Comparison of ENCODE assay signal across 1 cellular context in the genomic region with DNA sequence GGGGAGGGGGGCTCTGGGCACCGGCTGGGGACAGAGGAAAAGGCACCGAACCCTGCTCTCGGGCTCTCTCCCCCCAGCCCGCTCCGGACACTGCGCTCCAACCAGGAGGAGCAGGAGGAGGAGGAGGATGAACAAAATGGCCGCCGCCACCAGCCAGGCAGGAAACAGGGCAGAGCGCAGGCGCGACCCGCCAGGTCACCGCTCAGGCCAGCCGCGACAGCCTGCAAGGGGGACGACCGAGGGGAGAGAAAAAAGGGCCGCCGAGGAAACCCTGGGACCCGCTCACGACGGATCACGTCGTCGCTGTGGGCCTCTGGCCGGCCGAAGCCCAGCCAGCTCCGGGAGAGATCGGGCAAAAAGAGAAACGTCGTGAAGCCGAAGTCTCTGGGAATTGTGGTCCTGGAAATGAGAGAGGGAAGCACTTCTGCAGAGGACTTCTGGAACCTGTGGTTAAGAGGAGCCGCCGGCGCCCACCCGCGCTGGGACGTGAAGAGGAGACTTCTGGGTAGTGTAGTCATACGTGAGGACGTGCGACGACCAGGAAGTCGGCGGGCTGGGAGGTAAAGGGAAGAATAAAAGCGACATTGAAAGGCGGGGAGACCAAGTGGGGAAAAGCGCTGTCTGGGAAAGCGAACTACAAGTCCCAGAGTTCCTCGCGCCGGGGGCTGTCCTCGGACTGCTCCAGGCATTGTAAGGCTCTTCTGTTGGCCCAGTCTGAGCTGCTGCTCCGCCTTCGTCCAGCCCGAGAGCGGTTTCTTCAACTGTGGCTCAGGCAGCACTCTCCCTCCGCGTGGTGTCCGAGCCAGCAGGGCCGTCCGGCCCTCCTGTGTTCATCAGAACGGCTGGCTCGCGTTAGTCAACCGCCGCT.
TF ChIP-seq lines count a peak whose summit lies in the region.

Gene TIAL1 (minus strand): TSS at position 428 of the 868 bp plus-strand sequence. CDS start 499 bp downstream, outside the sequence.

TF ChIP-seq in HepG2, 621 proteins besides CTCF, POLR2A, EP300 and RAD21 (continued from another document and continues in another):
- TF ChIP-seq BHLHE40 (IDR thresholded peaks at IDR 0.05; ENCODE audit: low read length) (no peak), EHMT2 (IDR thresholded peaks at IDR 0.05; ENCODE audit: borderline replicate concordance, low read depth, low read length) (no peak), TAF1 (CRISPR knock-in tag; IDR thresholded peaks at IDR 0.05) (peak; percentile 82), ZNF703 (CRISPR knock-in tag; IDR thresholded peaks at IDR 0.05; ENCODE audit: borderline replicate concordance) (peak; percentile 19; the same call in 1 of the 2 replicates), ZNF264 (CRISPR knock-in tag; IDR thresholded peaks at IDR 0.05) (no peak), ERF (CRISPR knock-in tag; IDR thresholded peaks at IDR 0.05) (peak; percentile 75), ZNF652 (CRISPR knock-in tag; IDR thresholded peaks at IDR 0.05; ENCODE audit: borderline replicate concordance, low read depth) (no peak; the same call in 1 of the 2 replicates), ZFP36L1 (CRISPR knock-in tag; IDR thresholded peaks at IDR 0.05) (peak; percentile 93), ZUFSP (CRISPR knock-in tag; IDR thresholded peaks at IDR 0.05; ENCODE audit: borderline replicate concordance) (no peak), ATF3 (CRISPR knock-in tag; IDR thresholded peaks at IDR 0.05) (peak; percentile 33; the same call in 1 of the 2 replicates), ATF1 (CRISPR knock-in tag; IDR thresholded peaks at IDR 0.05) (peak; percentile 85), SKIL (CRISPR knock-in tag; IDR thresholded peaks at IDR 0.05; ENCODE audit: borderline replicate concordance) (no peak), ELF4 (CRISPR knock-in tag; IDR thresholded peaks at IDR 0.05; ENCODE audit: borderline replicate concordance) (peak; percentile 63; the same call in 1 of the 2 replicates), THAP11 (CRISPR knock-in tag; IDR thresholded peaks at IDR 0.05) (peak; percentile 99), SYNCRIP (IDR thresholded peaks at IDR 0.05; ENCODE audit: insufficient read depth, low read depth, low read length) (no peak), RBAK (CRISPR knock-in tag; IDR thresholded peaks at IDR 0.05) (no peak), RXRB (CRISPR knock-in tag; IDR thresholded peaks at IDR 0.05; ENCODE audit: borderline replicate concordance) (peak; percentile 50; the same call in 1 of the 2 replicates), RBFOX2 (IDR thresholded peaks at IDR 0.05; ENCODE audit: low read depth, low read length) (peak; percentile 83), ZNF17 (CRISPR knock-in tag; IDR thresholded peaks at IDR 0.05) (no peak; the same call in 1 of the 2 replicates), ZNF552 (CRISPR knock-in tag; IDR thresholded peaks at IDR 0.05; ENCODE audit: borderline replicate concordance) (no peak), ATM (IDR thresholded peaks at IDR 0.05; ENCODE audit: borderline replicate concordance) (no peak), ZNF501 (CRISPR knock-in tag; IDR thresholded peaks at IDR 0.05) (peak; percentile 86), SNAPC5 (CRISPR knock-in tag; IDR thresholded peaks at IDR 0.05; ENCODE audit: borderline replicate concordance) (no peak; the same call in 1 of the 2 replicates), ZNF709 (CRISPR knock-in tag; IDR thresholded peaks at IDR 0.05) (peak; percentile 60; the same call in 1 of the 2 replicates), ETS1 (CRISPR knock-in tag; IDR thresholded peaks at IDR 0.05) (no peak), ISX (CRISPR knock-in tag; conservative IDR thresholded peaks at IDR 0.05) (no peak), PREB (CRISPR knock-in tag; IDR thresholded peaks at IDR 0.05) (no peak), NFATC3 (CRISPR knock-in tag; IDR thresholded peaks at IDR 0.05) (no peak), ZNF468 (CRISPR knock-in tag; IDR thresholded peaks at IDR 0.05) (no peak), PHF8 (CRISPR knock-in tag; IDR thresholded peaks at IDR 0.05) (peak; percentile 95), ZNF546 (CRISPR knock-in tag; conservative IDR thresholded peaks at IDR 0.05) (no peak; the same call in 1 of the 2 replicates), NR2C2 (CRISPR knock-in tag; IDR thresholded peaks at IDR 0.05; ENCODE audit: borderline replicate concordance) (peak; percentile 95), SRF (IDR thresholded peaks at IDR 0.05; ENCODE audit: low read depth, low read length) (no peak), GLI4 (CRISPR knock-in tag; IDR thresholded peaks at IDR 0.05; ENCODE audit: borderline replicate concordance) (0 out of 2 replicates have a peak, but pooled peaks have one; percentile 54), ZNF382 (CRISPR knock-in tag; IDR thresholded peaks at IDR 0.05; ENCODE audit: borderline replicate concordance) (no peak), MLXIP (CRISPR knock-in tag; IDR thresholded peaks at IDR 0.05; ENCODE audit: borderline replicate concordance) (no peak), PAWR (CRISPR knock-in tag; IDR thresholded peaks at IDR 0.05; ENCODE audit: borderline replicate concordance) (no peak), ZNF788 (CRISPR knock-in tag; IDR thresholded peaks at IDR 0.05; ENCODE audit: borderline replicate concordance) (no peak; the same call in 1 of the 2 replicates), ZNF367 (CRISPR knock-in tag; IDR thresholded peaks at IDR 0.05; ENCODE audit: borderline replicate concordance) (no peak), EED (CRISPR knock-in tag; IDR thresholded peaks at IDR 0.05) (no peak), SCMH1 (CRISPR knock-in tag; IDR thresholded peaks at IDR 0.05; ENCODE audit: borderline replicate concordance) (no peak), RBM39 (IDR thresholded peaks at IDR 0.05; ENCODE audit: low read depth, low read length, poor library complexity, severe bottlenecking) (peak; percentile 65)
- TF ChIP-seq, protein P1, sequence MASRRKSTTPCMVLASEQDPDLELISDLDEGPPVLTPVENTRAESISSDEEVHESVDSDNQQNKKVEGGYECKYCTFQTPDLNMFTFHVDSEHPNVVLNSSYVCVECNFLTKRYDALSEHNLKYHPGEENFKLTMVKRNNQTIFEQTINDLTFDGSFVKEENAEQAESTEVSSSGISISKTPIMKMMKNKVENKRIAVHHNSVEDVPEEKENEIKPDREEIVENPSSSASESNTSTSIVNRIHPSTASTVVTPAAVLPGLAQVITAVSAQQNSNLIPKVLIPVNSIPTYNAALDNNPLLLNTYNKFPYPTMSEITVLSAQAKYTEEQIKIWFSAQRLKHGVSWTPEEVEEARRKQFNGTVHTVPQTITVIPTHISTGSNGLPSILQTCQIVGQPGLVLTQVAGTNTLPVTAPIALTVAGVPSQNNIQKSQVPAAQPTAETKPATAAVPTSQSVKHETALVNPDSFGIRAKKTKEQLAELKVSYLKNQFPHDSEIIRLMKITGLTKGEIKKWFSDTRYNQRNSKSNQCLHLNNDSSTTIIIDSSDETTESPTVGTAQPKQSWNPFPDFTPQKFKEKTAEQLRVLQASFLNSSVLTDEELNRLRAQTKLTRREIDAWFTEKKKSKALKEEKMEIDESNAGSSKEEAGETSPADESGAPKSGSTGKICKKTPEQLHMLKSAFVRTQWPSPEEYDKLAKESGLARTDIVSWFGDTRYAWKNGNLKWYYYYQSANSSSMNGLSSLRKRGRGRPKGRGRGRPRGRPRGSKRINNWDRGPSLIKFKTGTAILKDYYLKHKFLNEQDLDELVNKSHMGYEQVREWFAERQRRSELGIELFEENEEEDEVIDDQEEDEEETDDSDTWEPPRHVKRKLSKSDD (CRISPR knock-in tag; IDR thresholded peaks at IDR 0.05; ENCODE audit: low read depth): 0 out of 2 replicates have a peak, but pooled peaks have one; percentile 61
- TF ChIP-seq, protein P2, sequence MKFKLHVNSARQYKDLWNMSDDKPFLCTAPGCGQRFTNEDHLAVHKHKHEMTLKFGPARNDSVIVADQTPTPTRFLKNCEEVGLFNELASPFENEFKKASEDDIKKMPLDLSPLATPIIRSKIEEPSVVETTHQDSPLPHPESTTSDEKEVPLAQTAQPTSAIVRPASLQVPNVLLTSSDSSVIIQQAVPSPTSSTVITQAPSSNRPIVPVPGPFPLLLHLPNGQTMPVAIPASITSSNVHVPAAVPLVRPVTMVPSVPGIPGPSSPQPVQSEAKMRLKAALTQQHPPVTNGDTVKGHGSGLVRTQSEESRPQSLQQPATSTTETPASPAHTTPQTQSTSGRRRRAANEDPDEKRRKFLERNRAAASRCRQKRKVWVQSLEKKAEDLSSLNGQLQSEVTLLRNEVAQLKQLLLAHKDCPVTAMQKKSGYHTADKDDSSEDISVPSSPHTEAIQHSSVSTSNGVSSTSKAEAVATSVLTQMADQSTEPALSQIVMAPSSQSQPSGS (CRISPR knock-in tag; IDR thresholded peaks at IDR 0.05): peak; percentile 32; the same call in 1 of the 2 replicates
- TF ChIP-seq, protein P3, sequence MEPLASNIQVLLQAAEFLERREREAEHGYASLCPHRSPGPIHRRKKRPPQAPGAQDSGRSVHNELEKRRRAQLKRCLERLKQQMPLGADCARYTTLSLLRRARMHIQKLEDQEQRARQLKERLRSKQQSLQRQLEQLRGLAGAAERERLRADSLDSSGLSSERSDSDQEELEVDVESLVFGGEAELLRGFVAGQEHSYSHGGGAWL (CRISPR knock-in tag; IDR thresholded peaks at IDR 0.05): no peak; the same call in 1 of the 2 replicates
